ENCODE assay signal across 1 cellular context in genomic region chr6:69825904-69826303, GRCh38.
TF ChIP-seq lines count a peak whose summit lies in the region.

No MANE protein-coding gene starts in this region.

TF ChIP-seq in liver, 16 proteins besides CTCF, POLR2A, EP300 and RAD21 (continued from another document):
- TF ChIP-seq, protein P1, sequence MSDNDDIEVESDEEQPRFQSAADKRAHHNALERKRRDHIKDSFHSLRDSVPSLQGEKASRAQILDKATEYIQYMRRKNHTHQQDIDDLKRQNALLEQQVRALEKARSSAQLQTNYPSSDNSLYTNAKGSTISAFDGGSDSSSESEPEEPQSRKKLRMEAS (IDR thresholded peaks at IDR 0.05) = peak; percentile 56
